1 cellular context compared by ENCODE assay signal in the genomic region with DNA sequence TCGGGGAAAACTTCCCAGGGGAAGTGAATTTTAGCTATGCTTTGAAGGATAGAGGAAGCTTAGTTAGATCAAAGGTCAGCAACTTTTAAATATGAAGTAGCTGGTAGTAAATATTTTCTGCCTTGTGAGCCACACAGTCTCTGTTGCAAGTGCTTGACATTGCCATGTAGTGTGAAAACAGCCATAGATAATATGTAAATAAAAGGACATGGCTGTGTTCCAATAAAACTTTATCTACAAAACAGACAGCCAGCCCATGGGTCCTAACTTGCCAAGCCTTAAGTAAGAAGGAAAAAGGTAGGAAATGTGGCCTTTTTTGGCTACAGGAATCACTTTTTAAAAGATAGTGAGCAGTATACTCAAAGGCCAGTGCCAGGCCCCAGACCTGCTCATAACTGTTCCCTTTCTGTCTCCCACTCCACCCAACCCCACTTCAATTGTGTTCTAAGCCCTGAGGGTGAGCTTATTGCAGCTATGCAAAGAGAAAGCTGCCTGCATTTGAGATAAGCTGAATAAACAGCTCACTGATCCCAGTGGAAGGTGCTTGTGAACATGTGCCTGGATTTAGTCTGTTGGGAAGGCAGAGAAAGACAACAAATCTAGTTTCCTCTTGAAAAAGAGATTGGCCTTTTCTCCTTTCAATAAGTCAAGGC.
A peak's percentile ranks its signal among the peaks of the same experiment; 100 is the strongest.
TF ChIP-seq lines count a peak whose summit lies in the region.

No MANE protein-coding gene starts in this region.

TF ChIP-seq in HepG2, 621 proteins besides CTCF, POLR2A, EP300 and RAD21 (continued from another document and continues in another):
- TF ChIP-seq, protein P1, sequence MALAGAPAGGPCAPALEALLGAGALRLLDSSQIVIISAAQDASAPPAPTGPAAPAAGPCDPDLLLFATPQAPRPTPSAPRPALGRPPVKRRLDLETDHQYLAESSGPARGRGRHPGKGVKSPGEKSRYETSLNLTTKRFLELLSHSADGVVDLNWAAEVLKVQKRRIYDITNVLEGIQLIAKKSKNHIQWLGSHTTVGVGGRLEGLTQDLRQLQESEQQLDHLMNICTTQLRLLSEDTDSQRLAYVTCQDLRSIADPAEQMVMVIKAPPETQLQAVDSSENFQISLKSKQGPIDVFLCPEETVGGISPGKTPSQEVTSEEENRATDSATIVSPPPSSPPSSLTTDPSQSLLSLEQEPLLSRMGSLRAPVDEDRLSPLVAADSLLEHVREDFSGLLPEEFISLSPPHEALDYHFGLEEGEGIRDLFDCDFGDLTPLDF (CRISPR knock-in tag; IDR thresholded peaks at IDR 0.05): no peak
- TF ChIP-seq, protein P2, sequence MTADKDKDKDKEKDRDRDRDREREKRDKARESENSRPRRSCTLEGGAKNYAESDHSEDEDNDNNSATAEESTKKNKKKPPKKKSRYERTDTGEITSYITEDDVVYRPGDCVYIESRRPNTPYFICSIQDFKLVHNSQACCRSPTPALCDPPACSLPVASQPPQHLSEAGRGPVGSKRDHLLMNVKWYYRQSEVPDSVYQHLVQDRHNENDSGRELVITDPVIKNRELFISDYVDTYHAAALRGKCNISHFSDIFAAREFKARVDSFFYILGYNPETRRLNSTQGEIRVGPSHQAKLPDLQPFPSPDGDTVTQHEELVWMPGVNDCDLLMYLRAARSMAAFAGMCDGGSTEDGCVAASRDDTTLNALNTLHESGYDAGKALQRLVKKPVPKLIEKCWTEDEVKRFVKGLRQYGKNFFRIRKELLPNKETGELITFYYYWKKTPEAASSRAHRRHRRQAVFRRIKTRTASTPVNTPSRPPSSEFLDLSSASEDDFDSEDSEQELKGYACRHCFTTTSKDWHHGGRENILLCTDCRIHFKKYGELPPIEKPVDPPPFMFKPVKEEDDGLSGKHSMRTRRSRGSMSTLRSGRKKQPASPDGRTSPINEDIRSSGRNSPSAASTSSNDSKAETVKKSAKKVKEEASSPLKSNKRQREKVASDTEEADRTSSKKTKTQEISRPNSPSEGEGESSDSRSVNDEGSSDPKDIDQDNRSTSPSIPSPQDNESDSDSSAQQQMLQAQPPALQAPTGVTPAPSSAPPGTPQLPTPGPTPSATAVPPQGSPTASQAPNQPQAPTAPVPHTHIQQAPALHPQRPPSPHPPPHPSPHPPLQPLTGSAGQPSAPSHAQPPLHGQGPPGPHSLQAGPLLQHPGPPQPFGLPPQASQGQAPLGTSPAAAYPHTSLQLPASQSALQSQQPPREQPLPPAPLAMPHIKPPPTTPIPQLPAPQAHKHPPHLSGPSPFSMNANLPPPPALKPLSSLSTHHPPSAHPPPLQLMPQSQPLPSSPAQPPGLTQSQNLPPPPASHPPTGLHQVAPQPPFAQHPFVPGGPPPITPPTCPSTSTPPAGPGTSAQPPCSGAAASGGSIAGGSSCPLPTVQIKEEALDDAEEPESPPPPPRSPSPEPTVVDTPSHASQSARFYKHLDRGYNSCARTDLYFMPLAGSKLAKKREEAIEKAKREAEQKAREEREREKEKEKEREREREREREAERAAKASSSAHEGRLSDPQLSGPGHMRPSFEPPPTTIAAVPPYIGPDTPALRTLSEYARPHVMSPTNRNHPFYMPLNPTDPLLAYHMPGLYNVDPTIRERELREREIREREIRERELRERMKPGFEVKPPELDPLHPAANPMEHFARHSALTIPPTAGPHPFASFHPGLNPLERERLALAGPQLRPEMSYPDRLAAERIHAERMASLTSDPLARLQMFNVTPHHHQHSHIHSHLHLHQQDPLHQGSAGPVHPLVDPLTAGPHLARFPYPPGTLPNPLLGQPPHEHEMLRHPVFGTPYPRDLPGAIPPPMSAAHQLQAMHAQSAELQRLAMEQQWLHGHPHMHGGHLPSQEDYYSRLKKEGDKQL (CRISPR knock-in tag; IDR thresholded peaks at IDR 0.05; ENCODE audit: low read depth): peak; percentile 85; the same call in 1 of the 2 replicates
- TF ChIP-seq, protein P3, sequence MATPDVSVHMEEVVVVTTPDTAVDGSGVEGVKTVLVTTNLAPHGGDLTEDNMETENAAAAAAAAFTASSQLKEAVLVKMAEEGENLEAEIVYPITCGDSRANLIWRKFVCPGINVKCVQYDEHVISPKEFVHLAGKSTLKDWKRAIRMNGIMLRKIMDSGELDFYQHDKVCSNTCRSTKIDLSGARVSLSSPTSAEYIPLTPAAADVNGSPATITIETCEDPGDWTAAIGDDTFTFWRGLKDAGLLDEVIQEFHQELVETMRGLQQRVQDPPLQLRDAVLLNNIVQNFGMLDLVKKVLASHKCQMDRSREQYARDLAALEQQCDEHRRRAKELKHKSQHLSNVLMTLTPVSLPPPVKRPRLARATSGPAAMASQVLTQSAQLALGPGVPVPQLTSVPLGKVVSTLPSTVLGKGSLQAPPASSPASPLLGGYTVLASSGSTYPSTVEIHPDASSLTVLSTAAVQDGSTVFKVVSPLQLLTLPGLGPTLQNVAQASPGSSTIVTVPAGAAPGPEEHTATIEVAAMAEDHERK (CRISPR knock-in tag; IDR thresholded peaks at IDR 0.05; ENCODE audit: low read depth): no peak
- TF ChIP-seq, protein P4, sequence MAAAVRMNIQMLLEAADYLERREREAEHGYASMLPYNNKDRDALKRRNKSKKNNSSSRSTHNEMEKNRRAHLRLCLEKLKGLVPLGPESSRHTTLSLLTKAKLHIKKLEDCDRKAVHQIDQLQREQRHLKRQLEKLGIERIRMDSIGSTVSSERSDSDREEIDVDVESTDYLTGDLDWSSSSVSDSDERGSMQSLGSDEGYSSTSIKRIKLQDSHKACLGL (CRISPR knock-in tag; IDR thresholded peaks at IDR 0.05): no peak
- TF ChIP-seq, protein P5, sequence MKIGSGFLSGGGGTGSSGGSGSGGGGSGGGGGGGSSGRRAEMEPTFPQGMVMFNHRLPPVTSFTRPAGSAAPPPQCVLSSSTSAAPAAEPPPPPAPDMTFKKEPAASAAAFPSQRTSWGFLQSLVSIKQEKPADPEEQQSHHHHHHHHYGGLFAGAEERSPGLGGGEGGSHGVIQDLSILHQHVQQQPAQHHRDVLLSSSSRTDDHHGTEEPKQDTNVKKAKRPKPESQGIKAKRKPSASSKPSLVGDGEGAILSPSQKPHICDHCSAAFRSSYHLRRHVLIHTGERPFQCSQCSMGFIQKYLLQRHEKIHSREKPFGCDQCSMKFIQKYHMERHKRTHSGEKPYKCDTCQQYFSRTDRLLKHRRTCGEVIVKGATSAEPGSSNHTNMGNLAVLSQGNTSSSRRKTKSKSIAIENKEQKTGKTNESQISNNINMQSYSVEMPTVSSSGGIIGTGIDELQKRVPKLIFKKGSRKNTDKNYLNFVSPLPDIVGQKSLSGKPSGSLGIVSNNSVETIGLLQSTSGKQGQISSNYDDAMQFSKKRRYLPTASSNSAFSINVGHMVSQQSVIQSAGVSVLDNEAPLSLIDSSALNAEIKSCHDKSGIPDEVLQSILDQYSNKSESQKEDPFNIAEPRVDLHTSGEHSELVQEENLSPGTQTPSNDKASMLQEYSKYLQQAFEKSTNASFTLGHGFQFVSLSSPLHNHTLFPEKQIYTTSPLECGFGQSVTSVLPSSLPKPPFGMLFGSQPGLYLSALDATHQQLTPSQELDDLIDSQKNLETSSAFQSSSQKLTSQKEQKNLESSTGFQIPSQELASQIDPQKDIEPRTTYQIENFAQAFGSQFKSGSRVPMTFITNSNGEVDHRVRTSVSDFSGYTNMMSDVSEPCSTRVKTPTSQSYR (CRISPR knock-in tag; IDR thresholded peaks at IDR 0.05; ENCODE audit: borderline replicate concordance): peak; percentile 46; the same call in 1 of the 2 replicates
- TF ChIP-seq NAIF1 (CRISPR knock-in tag; IDR thresholded peaks at IDR 0.05; ENCODE audit: borderline replicate concordance) (no peak), ZNF501 (CRISPR knock-in tag; IDR thresholded peaks at IDR 0.05) (no peak), SOX5 (CRISPR knock-in tag; IDR thresholded peaks at IDR 0.05; ENCODE audit: borderline replicate concordance) (peak; percentile 90), JUNB (CRISPR knock-in tag; IDR thresholded peaks at IDR 0.05; ENCODE audit: borderline replicate concordance) (no peak), NFIC (IDR thresholded peaks at IDR 0.05; ENCODE audit: low read length) (peak; percentile 53), GLI4 (CRISPR knock-in tag; IDR thresholded peaks at IDR 0.05; ENCODE audit: borderline replicate concordance) (no peak), NR2C2 (CRISPR knock-in tag; IDR thresholded peaks at IDR 0.05; ENCODE audit: borderline replicate concordance) (no peak), LCORL (IDR thresholded peaks at IDR 0.05) (no peak), LCORL (CRISPR knock-in tag; IDR thresholded peaks at IDR 0.05) (peak; percentile 30; the same call in 1 of the 2 replicates), KMT2B (CRISPR knock-in tag; IDR thresholded peaks at IDR 0.05) (no peak), ZNF724P (CRISPR knock-in tag; IDR thresholded peaks at IDR 0.05; ENCODE audit: borderline replicate concordance) (no peak), GATAD2A (CRISPR knock-in tag; IDR thresholded peaks at IDR 0.05) (peak; percentile 61), NFYC (CRISPR knock-in tag; IDR thresholded peaks at IDR 0.05) (no peak), RNF2 (conservative IDR thresholded peaks at IDR 0.05; ENCODE audit: low read depth) (no peak), BRCA1 (CRISPR knock-in tag; IDR thresholded peaks at IDR 0.05) (no peak), NCOA2 (CRISPR knock-in tag; IDR thresholded peaks at IDR 0.05) (peak; percentile 34; the same call in 1 of the 2 replicates), CBX1 (IDR thresholded peaks at IDR 0.05; ENCODE audit: low read depth) (no peak), TBX2 (CRISPR knock-in tag; IDR thresholded peaks at IDR 0.05; ENCODE audit: borderline replicate concordance) (peak; percentile 95), HDAC1 (CRISPR knock-in tag; IDR thresholded peaks at IDR 0.05) (peak; percentile 59; the same call in 1 of the 2 replicates)
- TF ChIP-seq, protein P6, sequence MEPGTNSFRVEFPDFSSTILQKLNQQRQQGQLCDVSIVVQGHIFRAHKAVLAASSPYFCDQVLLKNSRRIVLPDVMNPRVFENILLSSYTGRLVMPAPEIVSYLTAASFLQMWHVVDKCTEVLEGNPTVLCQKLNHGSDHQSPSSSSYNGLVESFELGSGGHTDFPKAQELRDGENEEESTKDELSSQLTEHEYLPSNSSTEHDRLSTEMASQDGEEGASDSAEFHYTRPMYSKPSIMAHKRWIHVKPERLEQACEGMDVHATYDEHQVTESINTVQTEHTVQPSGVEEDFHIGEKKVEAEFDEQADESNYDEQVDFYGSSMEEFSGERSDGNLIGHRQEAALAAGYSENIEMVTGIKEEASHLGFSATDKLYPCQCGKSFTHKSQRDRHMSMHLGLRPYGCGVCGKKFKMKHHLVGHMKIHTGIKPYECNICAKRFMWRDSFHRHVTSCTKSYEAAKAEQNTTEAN (CRISPR knock-in tag; conservative IDR thresholded peaks at IDR 0.05): no peak
- TF ChIP-seq, protein P7, sequence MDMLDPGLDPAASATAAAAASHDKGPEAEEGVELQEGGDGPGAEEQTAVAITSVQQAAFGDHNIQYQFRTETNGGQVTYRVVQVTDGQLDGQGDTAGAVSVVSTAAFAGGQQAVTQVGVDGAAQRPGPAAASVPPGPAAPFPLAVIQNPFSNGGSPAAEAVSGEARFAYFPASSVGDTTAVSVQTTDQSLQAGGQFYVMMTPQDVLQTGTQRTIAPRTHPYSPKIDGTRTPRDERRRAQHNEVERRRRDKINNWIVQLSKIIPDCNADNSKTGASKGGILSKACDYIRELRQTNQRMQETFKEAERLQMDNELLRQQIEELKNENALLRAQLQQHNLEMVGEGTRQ (IDR thresholded peaks at IDR 0.05; ENCODE audit: low read depth, low read length): no peak
- TF ChIP-seq, protein P7 (CRISPR knock-in tag; IDR thresholded peaks at IDR 0.05; ENCODE audit: borderline replicate concordance): no peak
- TF ChIP-seq, protein P8, sequence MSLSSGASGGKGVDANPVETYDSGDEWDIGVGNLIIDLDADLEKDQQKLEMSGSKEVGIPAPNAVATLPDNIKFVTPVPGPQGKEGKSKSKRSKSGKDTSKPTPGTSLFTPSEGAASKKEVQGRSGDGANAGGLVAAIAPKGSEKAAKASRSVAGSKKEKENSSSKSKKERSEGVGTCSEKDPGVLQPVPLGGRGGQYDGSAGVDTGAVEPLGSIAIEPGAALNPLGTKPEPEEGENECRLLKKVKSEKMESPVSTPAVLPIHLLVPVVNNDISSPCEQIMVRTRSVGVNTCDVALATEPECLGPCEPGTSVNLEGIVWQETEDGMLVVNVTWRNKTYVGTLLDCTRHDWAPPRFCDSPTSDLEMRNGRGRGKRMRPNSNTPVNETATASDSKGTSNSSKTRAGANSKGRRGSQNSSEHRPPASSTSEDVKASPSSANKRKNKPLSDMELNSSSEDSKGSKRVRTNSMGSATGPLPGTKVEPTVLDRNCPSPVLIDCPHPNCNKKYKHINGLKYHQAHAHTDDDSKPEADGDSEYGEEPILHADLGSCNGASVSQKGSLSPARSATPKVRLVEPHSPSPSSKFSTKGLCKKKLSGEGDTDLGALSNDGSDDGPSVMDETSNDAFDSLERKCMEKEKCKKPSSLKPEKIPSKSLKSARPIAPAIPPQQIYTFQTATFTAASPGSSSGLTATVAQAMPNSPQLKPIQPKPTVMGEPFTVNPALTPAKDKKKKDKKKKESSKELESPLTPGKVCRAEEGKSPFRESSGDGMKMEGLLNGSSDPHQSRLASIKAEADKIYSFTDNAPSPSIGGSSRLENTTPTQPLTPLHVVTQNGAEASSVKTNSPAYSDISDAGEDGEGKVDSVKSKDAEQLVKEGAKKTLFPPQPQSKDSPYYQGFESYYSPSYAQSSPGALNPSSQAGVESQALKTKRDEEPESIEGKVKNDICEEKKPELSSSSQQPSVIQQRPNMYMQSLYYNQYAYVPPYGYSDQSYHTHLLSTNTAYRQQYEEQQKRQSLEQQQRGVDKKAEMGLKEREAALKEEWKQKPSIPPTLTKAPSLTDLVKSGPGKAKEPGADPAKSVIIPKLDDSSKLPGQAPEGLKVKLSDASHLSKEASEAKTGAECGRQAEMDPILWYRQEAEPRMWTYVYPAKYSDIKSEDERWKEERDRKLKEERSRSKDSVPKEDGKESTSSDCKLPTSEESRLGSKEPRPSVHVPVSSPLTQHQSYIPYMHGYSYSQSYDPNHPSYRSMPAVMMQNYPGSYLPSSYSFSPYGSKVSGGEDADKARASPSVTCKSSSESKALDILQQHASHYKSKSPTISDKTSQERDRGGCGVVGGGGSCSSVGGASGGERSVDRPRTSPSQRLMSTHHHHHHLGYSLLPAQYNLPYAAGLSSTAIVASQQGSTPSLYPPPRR (CRISPR knock-in tag; IDR thresholded peaks at IDR 0.05; ENCODE audit: borderline replicate concordance): peak; percentile 91
- TF ChIP-seq, protein P9, sequence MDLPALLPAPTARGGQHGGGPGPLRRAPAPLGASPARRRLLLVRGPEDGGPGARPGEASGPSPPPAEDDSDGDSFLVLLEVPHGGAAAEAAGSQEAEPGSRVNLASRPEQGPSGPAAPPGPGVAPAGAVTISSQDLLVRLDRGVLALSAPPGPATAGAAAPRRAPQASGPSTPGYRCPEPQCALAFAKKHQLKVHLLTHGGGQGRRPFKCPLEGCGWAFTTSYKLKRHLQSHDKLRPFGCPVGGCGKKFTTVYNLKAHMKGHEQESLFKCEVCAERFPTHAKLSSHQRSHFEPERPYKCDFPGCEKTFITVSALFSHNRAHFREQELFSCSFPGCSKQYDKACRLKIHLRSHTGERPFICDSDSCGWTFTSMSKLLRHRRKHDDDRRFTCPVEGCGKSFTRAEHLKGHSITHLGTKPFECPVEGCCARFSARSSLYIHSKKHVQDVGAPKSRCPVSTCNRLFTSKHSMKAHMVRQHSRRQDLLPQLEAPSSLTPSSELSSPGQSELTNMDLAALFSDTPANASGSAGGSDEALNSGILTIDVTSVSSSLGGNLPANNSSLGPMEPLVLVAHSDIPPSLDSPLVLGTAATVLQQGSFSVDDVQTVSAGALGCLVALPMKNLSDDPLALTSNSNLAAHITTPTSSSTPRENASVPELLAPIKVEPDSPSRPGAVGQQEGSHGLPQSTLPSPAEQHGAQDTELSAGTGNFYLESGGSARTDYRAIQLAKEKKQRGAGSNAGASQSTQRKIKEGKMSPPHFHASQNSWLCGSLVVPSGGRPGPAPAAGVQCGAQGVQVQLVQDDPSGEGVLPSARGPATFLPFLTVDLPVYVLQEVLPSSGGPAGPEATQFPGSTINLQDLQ (CRISPR knock-in tag; IDR thresholded peaks at IDR 0.05): no peak
